Comparison of ENCODE assay signal across 8 cellular contexts in the genomic region with DNA sequence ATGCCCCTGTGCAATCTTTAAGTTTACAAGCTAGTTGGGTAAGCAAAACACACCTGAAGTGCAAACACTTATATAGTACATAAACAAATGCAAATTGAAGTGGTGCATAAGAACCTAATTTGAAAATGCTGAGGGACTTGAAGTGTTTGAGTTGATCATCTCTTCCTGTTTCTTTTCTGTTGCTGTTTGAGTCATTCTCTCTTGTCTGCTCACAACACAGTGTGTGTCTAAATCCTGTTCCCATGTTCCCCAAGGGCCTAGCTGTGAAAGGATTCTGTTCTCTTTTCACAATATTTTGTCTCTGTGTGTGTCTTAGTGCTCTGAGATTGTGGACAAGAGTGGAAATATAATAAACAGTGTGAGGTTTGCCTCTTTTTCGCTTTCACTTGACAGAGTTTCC. TPM values are rescaled to one million over a fixed set of nuclear protein-coding genes. Genes with fewer than 3 reads are reported as not detected.
DNase-seq lines count a peak whose midpoint lies in the region; ATAC-seq, FAIRE-seq and TF ChIP-seq lines count a peak whose summit lies in the region.

No MANE protein-coding gene starts in this region.

- H3K27ac ChIP-seq in CD8-positive, alpha-beta memory T cell (ENCODE audit: low read depth, low read length) = peak overlapping the region; percentile 46
- peak overlapping the region in 1 of 10 donors; percentile 68 for H3K27ac ChIP-seq in heart right ventricle

- no peaks in the 10 kb centered on the region for H3K36me3 ChIP-seq in CD8-positive, alpha-beta memory T cell (ENCODE audit: insufficient read depth, low read length)
- no peaks in the 10 kb centered on the region for H3K36me3 ChIP-seq in bronchial epithelial cell (ENCODE audit: control insufficient read depth, insufficient read depth, low read length)
- H3K36me3 ChIP-seq in heart right ventricle = no peaks in the 10 kb centered on the region
- H3K36me3 ChIP-seq in BE2C = no peaks in the 10 kb centered on the region

- peak overlapping the region; percentile 31 for H3K4me3 ChIP-seq in CD8-positive, alpha-beta memory T cell (ENCODE audit: low read length)
- H3K4me3 ChIP-seq in bronchial epithelial cell (ENCODE audit: low read depth, low read length) (no peak overlapping the region), heart right ventricle (peak overlapping the region in 1 of 10 donors; percentile 4), BE2C (ENCODE audit: low read depth, low read length) (no peak overlapping the region)

- POLR2A ChIA-PET in CD8-positive, alpha-beta memory T cell (lab: Charles Lee) = interaction anchor here (1.0 kb wide), 1 partner anchor 9 kb away, joined by 3 read pairs; no protein-coding TSS in a partner anchor

- H3K27ac Mint-ChIP-seq in CD8-positive, alpha-beta memory T cell = peak overlapping the region in 1 of 8 donors; percentile 71

- H3K27me3 Mint-ChIP-seq in CD8-positive, alpha-beta memory T cell = no peaks in the 10 kb centered on the region

- no peak overlapping the region for H3K4me3 Mint-ChIP-seq in CD8-positive, alpha-beta memory T cell

- H3K9me3 ChIP-seq in CD8-positive, alpha-beta memory T cell (ENCODE audit: low read length) = no peaks in the 10 kb centered on the region
- H3K9me3 ChIP-seq in heart right ventricle (no peaks in the 10 kb centered on the region), BE2C (no peaks in the 10 kb centered on the region)

- 84 to 91% methylated on average over 1 of the region's 1 CpG for WGBS in heart right ventricle, 2 donors

- no peak for DNase-seq in CD8-positive, alpha-beta memory T cell
- DNase-seq in bronchial epithelial cell (ENCODE audit: low read depth) (peak; percentile 67), foreskin melanocyte (no peak), NCI-H1105 treated with DMSO at 0.1 percent for 48 hours (lab: John Stamatoyannopoulos, UW) (no peak), heart right ventricle (no peak), BE2C (no peak)

- ATAC-seq in GM19395 (IDR thresholded peaks at IDR 0.05; ENCODE audit: unreplicated experiment) = peak; percentile 76
- peak; percentile 54 for ATAC-seq in HG03135 (IDR thresholded peaks at IDR 0.05; ENCODE audit: unreplicated experiment)
- ATAC-seq in heart right ventricle = no peak

- peaks cover 3 to 38% (median 14%) of the 10 kb centered on the region in 3 donors for H3K36me3 Mint-ChIP-seq in CD8-positive, alpha-beta memory T cell

- H3K9me3 Mint-ChIP-seq in CD8-positive, alpha-beta memory T cell = no peaks in the 10 kb centered on the region

- H3K4me1 ChIP-seq in CD8-positive, alpha-beta memory T cell (ENCODE audit: insufficient read depth, low read length) = peaks cover 82% of the 10 kb centered on the region
- peaks cover 0 to 8% (median 0%) of the 10 kb centered on the region in 9 donors for H3K4me1 ChIP-seq in heart right ventricle
- H3K4me1 ChIP-seq in BE2C = no peaks in the 10 kb centered on the region

- CTCF ChIA-PET in CD8-positive, alpha-beta memory T cell (lab: Charles Lee) = interaction anchor here (2.4 kb wide), 1 partner anchor 69 kb away, joined by 12 read pairs; no protein-coding TSS in a partner anchor

- no peaks in the 10 kb centered on the region for H3K27me3 ChIP-seq in CD8-positive, alpha-beta memory T cell (ENCODE audit: insufficient read depth, low read length, poor library complexity, severe bottlenecking)
- no peaks in the 10 kb centered on the region for H3K27me3 ChIP-seq in bronchial epithelial cell (ENCODE audit: control insufficient read depth, insufficient read depth, low read length)
- no peaks in the 10 kb centered on the region for H3K27me3 ChIP-seq in heart right ventricle
- peaks cover 7% of the 10 kb centered on the region for H3K27me3 ChIP-seq in BE2C

- no peak for FAIRE-seq in bronchial epithelial cell (lab: Jason Lieb, UNC)

- peaks cover 0 to 40% (median 35%) of the 10 kb centered on the region in 3 donors for H3K4me1 Mint-ChIP-seq in CD8-positive, alpha-beta memory T cell

- intact Hi-C loops in heart right ventricle (cut with DNase I) = no loop called here

- TF ChIP-seq CTCF in bronchial epithelial cell (IDR thresholded peaks at IDR 0.05; ENCODE audit: insufficient read depth, low read length, severe bottlenecking) (no peak), heart right ventricle (IDR thresholded peaks at IDR 0.05) (no peak), BE2C (IDR thresholded peaks at IDR 0.05; ENCODE audit: low read depth, low read length) (no peak)

RNA-seq across cellular contexts. Expression of gene CD96, which starts 6.1 kb away (rescaled TPM):
- total RNA-seq in CD8-positive, alpha-beta memory T cell = 10 to 100 TPM; 69.1 to 80.9 TPM
- 262 TPM for polyA plus RNA-seq in CD8-positive, alpha-beta memory T cell
- total RNA-seq in bronchial epithelial cell = not detected in 2 replicates
- total RNA-seq in heart right ventricle = 1 to 10 TPM in 2 of 10 donors, under 1 TPM in 8; 0.11 to 6.2 (median 0.31) TPM
- polyA plus RNA-seq in heart right ventricle = under 1 TPM; 0.07 to 0.26 TPM
- polyA plus RNA-seq in BE2C (2012; ENCODE audit: insufficient read depth, insufficient read length, low read depth) = 1.8 TPM

RNA-seq across cellular contexts. Expression of gene ZBED2, which starts 47.1 kb away (rescaled TPM):
- total RNA-seq in CD8-positive, alpha-beta memory T cell = 100 to 1,000 TPM; 547 to 551 TPM
- 0.51 TPM for polyA plus RNA-seq in CD8-positive, alpha-beta memory T cell
- total RNA-seq in bronchial epithelial cell (6.3 and 8.2 TPM in 2 replicates), heart right ventricle (under 1 TPM in 1 of 10 donors, not detected in 9; 0.83 TPM)
- polyA plus RNA-seq in heart right ventricle = not detected
- not detected for polyA plus RNA-seq in BE2C (2012; ENCODE audit: insufficient read depth, insufficient read length, low read depth)

Comparison
In these comparisons a context has a peak if more than half of its experiments do, and no peak if none do; other contexts are left out.
1. ATAC-seq: peak in GM19395 (single experiment) and HG03135 (single experiment); none in heart right ventricle (0 of 8).
2. RNA of gene CD96, which starts 6.1 kb away (total RNA-seq): 69.1 to 80.9 TPM in CD8-positive, alpha-beta memory T cell; 0.11 to 6.2 TPM in heart right ventricle and not detected in bronchial epithelial cell; every median in the first group is over 4 times any median in the second.
3. RNA of gene ZBED2, which starts 47.1 kb away (total RNA-seq): 547 to 551 TPM in CD8-positive, alpha-beta memory T cell; 6.3 to 8.2 TPM in bronchial epithelial cell and 0.83 TPM in heart right ventricle; every median in the first group is over 10 times any median in the second.